Comparison of ENCODE assay signal across 16 cellular contexts in the genomic region with DNA sequence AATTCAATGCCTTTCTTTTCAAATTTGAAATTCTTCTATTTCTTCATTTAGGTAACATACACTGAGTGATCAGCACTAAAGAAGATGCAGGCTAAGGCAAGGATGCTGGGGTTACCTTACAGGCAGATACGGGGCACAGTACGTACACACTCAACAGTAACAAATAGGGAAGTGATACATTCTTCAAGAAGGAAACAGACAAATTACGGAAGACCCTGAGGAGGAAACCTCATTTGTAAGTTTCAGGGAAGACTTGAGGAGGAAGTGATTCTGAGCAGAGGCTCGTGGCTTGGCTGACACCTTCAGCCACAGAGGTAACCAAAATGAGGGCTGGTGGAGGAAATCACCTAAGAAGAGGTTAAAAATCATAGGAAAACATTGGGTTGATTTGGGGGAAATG.
DNase-seq lines count a peak whose midpoint lies in the region; ATAC-seq and TF ChIP-seq lines count a peak whose summit lies in the region.
"Had no signal": no experiment of that assay in that cellular context is flagged by ENCODE, and none has a peak within 500 bp of the region (broad histone marks: within the 10 kb centered on the region; RNA-seq: fewer than 3 reads in every experiment).

No MANE protein-coding gene starts in this region.

- H3K36me3 ChIP-seq in OCI-LY7 (ENCODE audit: insufficient read depth, low read length): no peaks in the 10 kb centered on the region
- H3K36me3 ChIP-seq in spleen: no peaks in the 10 kb centered on the region

- intact Hi-C loops in OCI-LY7 (cut with micrococcal nuclease; ENCODE audit: unreplicated experiment): no loop called here
- intact Hi-C loops in spleen (cut with DNase I; ENCODE audit: low total_unique reads): no loop called here

- H3K79me2 ChIP-seq in OCI-LY7 (ENCODE audit: insufficient read depth, low read depth, low read length): no peaks in the 10 kb centered on the region

- H3K4me3 ChIP-seq in OCI-LY7 (ENCODE audit: low read depth, low read length, poor library complexity, severe bottlenecking) (no peak overlapping the region), spleen (no peak overlapping the region)
- H3K4me3 ChIP-seq: K562, lung had no signal

- 21 to 46% (median 31%) methylated on average over 4 of the region's 4 CpGs for WGBS in spleen, 5 donors

- ATAC-seq in GM19452 (IDR thresholded peaks at IDR 0.05; ENCODE audit: unreplicated experiment): peak; percentile 66
- peak; percentile 92 for ATAC-seq in HG03342 (IDR thresholded peaks at IDR 0.05; ENCODE audit: unreplicated experiment)
- no peak for ATAC-seq in GM21360 (IDR thresholded peaks at IDR 0.05; ENCODE audit: unreplicated experiment)
- no peak for ATAC-seq in GM18873 (IDR thresholded peaks at IDR 0.05; ENCODE audit: low FRiP score, unreplicated experiment)
- ATAC-seq: K562, natural killer cell, PC-3 had no signal

- DNase-seq in CD1c-positive myeloid dendritic cell (ENCODE audit: extremely low spot score) (peak; percentile 73), OCI-LY7 (ENCODE audit: low spot score) (peak; percentile 5), HEK293T (ENCODE audit: extremely low spot score) (no peak), spleen (no peak)
- DNase-seq: aorta, foreskin melanocyte, natural killer cell, NCI-H1694, NCI-H446 treated with DMSO at 0.1 percent for 48 hours, PC-3 had no signal

- TF ChIP-seq CTCF in OCI-LY7 (conservative IDR thresholded peaks at IDR 0.05; ENCODE audit: low read length): no peak
- no peak for TF ChIP-seq CTCF in spleen (IDR thresholded peaks at IDR 0.05 in 8 of 11, conservative IDR thresholded peaks at IDR 0.05 in 3 of 11)

- H3K27me3 ChIP-seq in spleen (replicated peaks in 1 of 7): no peaks in the 10 kb centered on the region

- H3K4me1 ChIP-seq in OCI-LY7 (ENCODE audit: insufficient read depth, low read length, poor library complexity, severe bottlenecking) (peaks cover 7% of the 10 kb centered on the region), spleen (no peaks in the 10 kb centered on the region)

- H3K27ac ChIP-seq in OCI-LY7 (ENCODE audit: low read depth, low read length, poor library complexity, severe bottlenecking) (no peak overlapping the region), spleen (no peak overlapping the region)

- H3K9me3 ChIP-seq in OCI-LY7 (ENCODE audit: low read length) (no peaks in the 10 kb centered on the region), spleen (peaks cover 0 to 3% (median 0%) of the 10 kb centered on the region in 8 donors)

- POLR2A ChIA-PET in OCI-LY7 (lab: Charles Lee): no interaction called here
- POLR2A ChIA-PET in HEK293T (lab: Yijun Ruan, JAX): no interaction called here

- no peak for TF ChIP-seq POLR2A in spleen (IDR thresholded peaks at IDR 0.05)

- H3K9me2 ChIP-seq in OCI-LY7 (ENCODE audit: insufficient read depth, low read length): no peaks in the 10 kb centered on the region

- CTCF ChIA-PET in OCI-LY7 (lab: Charles Lee; ENCODE audit: unreplicated experiment) (no interaction called here), HEK293T (lab: Yijun Ruan, JAX) (no interaction called here)

- H2AFZ ChIP-seq in OCI-LY7 (ENCODE audit: low read length): no peak overlapping the region

- H4K20me1 ChIP-seq in OCI-LY7 (ENCODE audit: insufficient read depth, low read length): no peaks in the 10 kb centered on the region

- no TSS peak for BruUV-seq in OCI-LY7 (replicated peaks; lab: Mats Ljungman, UMichigan)

- no peak overlapping the region for H3K4me2 ChIP-seq in OCI-LY7 (ENCODE audit: low read length)

TF ChIP-seq in HEK293T, 16 proteins besides CTCF, POLR2A, EP300 and RAD21:
- TF ChIP-seq SUZ12 (IDR thresholded peaks at IDR 0.05): no peak
- TF ChIP-seq FOXK2 (IDR thresholded peaks at IDR 0.05): no peak

Comparison
In these comparisons a context has a peak if more than half of its experiments do, and no peak if none do; other contexts are left out.
1. DNase-seq: peak in CD1c-positive myeloid dendritic cell (single experiment) and OCI-LY7 (single experiment); none in HEK293T (single experiment) and spleen (single experiment).
2. ATAC-seq: peak in GM19452 (single experiment) and HG03342 (single experiment); none in GM21360 (single experiment) and GM18873 (single experiment).